10 cellular contexts compared by ENCODE assay signal in genomic region chrX:57918750-57919436, GRCh38. TPM values are rescaled to one million over a fixed set of nuclear protein-coding genes. Genes with fewer than 3 reads are reported as not detected.
DNase-seq lines count a peak whose midpoint lies in the region; ATAC-seq and TF ChIP-seq lines count a peak whose summit lies in the region.
"Had no signal": no experiment of that assay in that cellular context is flagged by ENCODE, and none has a peak within 500 bp of the region (broad histone marks: within the 10 kb centered on the region; RNA-seq: fewer than 3 reads in every experiment).

No MANE protein-coding gene starts in this region.

- no peaks in the 10 kb centered on the region for H3K27me3 ChIP-seq in Loucy (ENCODE audit: insufficient read depth, low read length, poor library complexity, severe bottlenecking)
- peaks cover 0 to 5% of the 10 kb centered on the region in 2 donors for H3K27me3 ChIP-seq in left lung

- H3K9me3 ChIP-seq in Loucy (ENCODE audit: insufficient read depth, low read depth, low read length) (no peaks in the 10 kb centered on the region), left lung (no peaks in the 10 kb centered on the region)

- no peak for TF ChIP-seq POLR2A in GM18505 (IDR thresholded peaks at IDR 0.05; ENCODE audit: borderline replicate concordance, extremely low read depth, insufficient read depth, insufficient read length)

- H4K20me1 ChIP-seq in Loucy (ENCODE audit: insufficient read depth, low read length, poor library complexity, severe bottlenecking) = no peaks in the 10 kb centered on the region

- H3K9ac ChIP-seq in Loucy (ENCODE audit: low read depth, low read length, poor library complexity, severe bottlenecking) = no peak overlapping the region

- H3K4me1 ChIP-seq in Loucy (ENCODE audit: insufficient read depth, low read length, poor library complexity, severe bottlenecking) (no peaks in the 10 kb centered on the region), left lung (no peaks in the 10 kb centered on the region)

- intact Hi-C loops in left lung (cut with DNase I) = no loop called here

- H3K4me2 ChIP-seq in Loucy (ENCODE audit: low read depth, low read length, poor library complexity, severe bottlenecking) = no peak overlapping the region

- no peak overlapping the region for H3K4me3 ChIP-seq in Loucy (ENCODE audit: low read length, poor library complexity, severe bottlenecking)
- H3K4me3 ChIP-seq in left lung = no peak overlapping the region

- ATAC-seq in left lung = peak; percentile 69
- ATAC-seq in GM18505 (IDR thresholded peaks at IDR 0.05; ENCODE audit: unreplicated experiment) = no peak
- no peak for ATAC-seq in GM19324 (IDR thresholded peaks at IDR 0.05; ENCODE audit: low FRiP score, unreplicated experiment)

- no peaks in the 10 kb centered on the region for H3K9me2 ChIP-seq in Loucy (replicated peaks; ENCODE audit: low read depth, low read length)

- no peaks in the 10 kb centered on the region for H3K36me3 ChIP-seq in Loucy (ENCODE audit: insufficient read depth, low read length)
- H3K36me3 ChIP-seq in left lung = no peaks in the 10 kb centered on the region

- DNase-seq in stimulated activated naive CD4-positive, alpha-beta T cell (lab: John Stamatoyannopoulos, UW) = peak in 4 of 6 experiments; percentile 0 to 38 (median 19)
- no peak for DNase-seq in stimulated activated naive CD4-positive, alpha-beta T cell treated with Interleukin-2 at 50 U/mL for 16 hours (lab: John Stamatoyannopoulos, UW)
- peak; percentile 24 for DNase-seq in amniotic epithelial cell (ENCODE audit: low read depth)
- DNase-seq in left lung = no peak
- no peak for DNase-seq in iPS-NIHi7 (ENCODE audit: extremely low spot score)
- DNase-seq: activated naive CD8-positive, alpha-beta T cell treated with anti-CD3 and anti-CD28 coated beads, Interleukin-2, amount 10 ng/mL, durations not matched to agents 7 days and 5 days had no signal

- no peaks in the 10 kb centered on the region for H3F3A ChIP-seq in Loucy (ENCODE audit: low read depth)

- no peaks in the 10 kb centered on the region for H3K79me2 ChIP-seq in Loucy (ENCODE audit: insufficient read depth, low read length)

- no peak overlapping the region for H3K27ac ChIP-seq in left lung

- H2AFZ ChIP-seq in Loucy (ENCODE audit: low read length) = no peak overlapping the region

- TF ChIP-seq CTCF in Loucy (conservative IDR thresholded peaks at IDR 0.05; ENCODE audit: low read length) = peak; percentile 50
- TF ChIP-seq CTCF in left lung (IDR thresholded peaks at IDR 0.05) = peak; percentile 39 to 42

RNA-seq across cellular contexts. Expression of gene ZXDA, which starts 8.6 kb away (rescaled TPM):
- total RNA-seq in left lung = 1 to 10 TPM; 3.7 to 4.5 TPM
- total RNA-seq: H1 had no signal

Comparison
In these comparisons a context has a peak if more than half of its experiments do, and no peak if none do; other contexts are left out.
1. DNase-seq: peak in stimulated activated naive CD4-positive, alpha-beta T cell (4 of 6) and amniotic epithelial cell (single experiment); none in stimulated activated naive CD4-positive, alpha-beta T cell treated with Interleukin-2 at 50 U/mL for 16 hours (single experiment), left lung (0 of 2) and iPS-NIHi7 (single experiment).